In genomic region chr5:66684663-66685062, GRCh38 we compare ENCODE assay signal across 27 cellular contexts.
"Had no signal": no experiment of that assay in that cellular context is flagged by ENCODE, and none has a peak within 500 bp of the region (broad histone marks: within the 10 kb centered on the region; RNA-seq: fewer than 3 reads in every experiment).

No MANE protein-coding gene starts in this region.

- H3K36me3 Mint-ChIP-seq: naive B cell; natural killer cell; stimulated activated effector memory CD8-positive, alpha-beta T cell treated with anti-CD3 and anti-CD28 coated beads, Interleukin-12 subunit alpha, Interleukin-12 subunit beta, amount 100 ng/mL, for 72 hours; stimulated activated naive B cell treated with anti-CD40 and anti-IgM and Interleukin-4, amounts not matched to agents 10 μg/mL and 1 μg/mL and 100 μg/mL, for 72 hours had no signal

- H3K27ac Mint-ChIP-seq: naive B cell; natural killer cell; nephron progenitor cell; stimulated activated effector memory CD8-positive, alpha-beta T cell treated with anti-CD3 and anti-CD28 coated beads, Interleukin-12 subunit alpha, Interleukin-12 subunit beta, amount 100 ng/mL, for 72 hours; stimulated activated naive B cell treated with anti-CD40 and anti-IgM and Interleukin-4, amounts not matched to agents 10 μg/mL and 1 μg/mL and 100 μg/mL, for 72 hours; stimulated activated naive CD8-positive, alpha-beta T cell treated with anti-CD3 and anti-CD28 coated beads, Interleukin-15, Interleukin-2, amounts not matched to agents 100 ng/mL and 50 ng/mL, for 24 hours had no signal

- H3K4me1 Mint-ChIP-seq: naive B cell; natural killer cell; stimulated activated effector memory CD8-positive, alpha-beta T cell treated with anti-CD3 and anti-CD28 coated beads, Interleukin-12 subunit alpha, Interleukin-12 subunit beta, amount 100 ng/mL, for 72 hours; stimulated activated naive B cell treated with anti-CD40 and anti-IgM and Interleukin-4, amounts not matched to agents 10 μg/mL and 1 μg/mL and 100 μg/mL, for 72 hours had no signal

- ATAC-seq: natural killer cell; right cardiac atrium; stimulated activated effector memory CD8-positive, alpha-beta T cell treated with anti-CD3 and anti-CD28 coated beads, Interleukin-12 subunit alpha, Interleukin-12 subunit beta, amount 100 ng/mL, for 72 hours had no signal

- H3K4me1 ChIP-seq: prostate gland, right lobe of liver, sigmoid colon, stomach, thyroid gland, tibial nerve, vagina had no signal

- H3K4me3 Mint-ChIP-seq: naive B cell; natural killer cell; nephron progenitor cell; neural crest cell; stimulated activated effector memory CD8-positive, alpha-beta T cell treated with anti-CD3 and anti-CD28 coated beads, Interleukin-12 subunit alpha, Interleukin-12 subunit beta, amount 100 ng/mL, for 72 hours; stimulated activated naive B cell treated with anti-CD40 and anti-IgM and Interleukin-4, amounts not matched to agents 10 μg/mL and 1 μg/mL and 100 μg/mL, for 72 hours; stimulated activated naive CD8-positive, alpha-beta T cell treated with anti-CD3 and anti-CD28 coated beads, Interleukin-15, Interleukin-2, amounts not matched to agents 100 ng/mL and 50 ng/mL, for 24 hours had no signal

- H3K27ac ChIP-seq: neutrophil, ovary, prostate gland, right lobe of liver, sigmoid colon, stomach, thoracic aorta, thyroid gland, tibial nerve, upper lobe of left lung, vagina had no signal

- H3K27me3 Mint-ChIP-seq: naive B cell; stimulated activated naive B cell treated with anti-CD40 and anti-IgM and Interleukin-4, amounts not matched to agents 10 μg/mL and 1 μg/mL and 100 μg/mL, for 72 hours; stimulated activated naive CD8-positive, alpha-beta T cell treated with anti-CD3 and anti-CD28 coated beads, Interleukin-15, Interleukin-2, amounts not matched to agents 100 ng/mL and 50 ng/mL, for 24 hours had no signal

- H3K4me3 ChIP-seq: ovary, prostate gland, right lobe of liver, sigmoid colon, stomach, thoracic aorta, thyroid gland, tibial nerve, upper lobe of left lung, vagina had no signal

- H3K9me3 ChIP-seq: neutrophil, ovary, prostate gland, right lobe of liver, sigmoid colon, stomach, thoracic aorta, thyroid gland, tibial nerve, upper lobe of left lung, vagina had no signal

- DNase-seq: naive B cell; natural killer cell; nephron progenitor cell; nucleus accumbens; ovary; right cardiac atrium; right lobe of liver; sigmoid colon; small intestine; stimulated activated CD4-positive, alpha-beta T cell treated with anti-CD3 and anti-CD28 coated beads, Interleukin-15, amount 100 ng/mL, for 24 hours; stimulated activated CD4-positive, alpha-beta T cell treated with anti-CD3 and anti-CD28 coated beads, Interleukin-2, amount 100 ng/mL, for 24 hours; stimulated activated CD4-positive, alpha-beta T cell treated with anti-CD3 and anti-CD28 coated beads, Interleukin-2, amount 100 ng/mL, for 48 hours; stimulated activated CD4-positive, alpha-beta T cell treated with anti-CD3 and anti-CD28 coated beads, Interleukin-4, amount 100 ng/mL, for 24 hours; stimulated activated naive B cell treated with anti-CD40 and anti-IgM and Interleukin-4, amounts not matched to agents 10 μg/mL and 1 μg/mL and 100 μg/mL, for 72 hours; stimulated activated naive CD4-positive, alpha-beta T cell treated with Interleukin-2 at 50 U/mL for 16 hours; stomach; thyroid gland; trophoblast cell; upper lobe of left lung had no signal

- H3K27me3 ChIP-seq: ovary, right lobe of liver, sigmoid colon, stomach, thyroid gland, tibial nerve, upper lobe of left lung, vagina had no signal

- H3K9me3 Mint-ChIP-seq: natural killer cell; nephron progenitor cell; stimulated activated effector memory CD8-positive, alpha-beta T cell treated with anti-CD3 and anti-CD28 coated beads, Interleukin-12 subunit alpha, Interleukin-12 subunit beta, amount 100 ng/mL, for 72 hours; stimulated activated naive CD8-positive, alpha-beta T cell treated with anti-CD3 and anti-CD28 coated beads, Interleukin-15, Interleukin-2, amounts not matched to agents 100 ng/mL and 50 ng/mL, for 24 hours had no signal

- H3K36me3 ChIP-seq: neutrophil, ovary, prostate gland, right lobe of liver, sigmoid colon, stomach, thoracic aorta, thyroid gland, tibial nerve, upper lobe of left lung, vagina had no signal
